9 cellular contexts compared by ENCODE assay signal in genomic region chr22:35629406-35630234, GRCh38. TPM values are rescaled to one million over a fixed set of nuclear protein-coding genes. Genes with fewer than 3 reads are reported as not detected.
A peak's percentile ranks its signal among the peaks of the same experiment; 100 is the strongest.
DNase-seq lines count a peak whose midpoint lies in the region; ATAC-seq, FAIRE-seq and TF ChIP-seq lines count a peak whose summit lies in the region.
"Had no signal": no experiment of that assay in that cellular context is flagged by ENCODE, and none has a peak within 500 bp of the region (broad histone marks: within the 10 kb centered on the region; RNA-seq: fewer than 3 reads in every experiment).

No MANE protein-coding gene starts in this region.

- H3K27me3 ChIP-seq in astrocyte (ENCODE audit: insufficient read depth, low read length), result no peaks in the 10 kb centered on the region
- H3K27me3 ChIP-seq in HepG2 (ENCODE audit: control insufficient read depth in 1 of 2, insufficient read depth in 2 of 2, low read length in 2 of 2), result no peaks in the 10 kb centered on the region
- no peaks in the 10 kb centered on the region for H3K27me3 ChIP-seq in small intestine (ENCODE audit: control insufficient read depth in 2 of 2, insufficient read depth in 2 of 2, low read length in 2 of 2)

- CTCF ChIA-PET in HepG2 (lab: Yijun Ruan, JAX; ENCODE audit: low intra/inter-chr PET ratio, low total read pairs), result no interaction called here

- TF ChIP-seq POLR2A in HepG2 (IDR thresholded peaks at IDR 0.05; ENCODE audit: insufficient read depth in 1 of 2, low read depth in 2 of 2, low read length in 2 of 2), result no peak

- H2AFZ ChIP-seq in astrocyte (ENCODE audit: low read depth, low read length) (no peak overlapping the region), HepG2 (ENCODE audit: low read length) (no peak overlapping the region)

- H3K27ac ChIP-seq in astrocyte (ENCODE audit: low read depth, low read length) (peak overlapping the region; percentile 93), HepG2 (ENCODE audit: extremely low read length, insufficient read depth, low read length) (no peak overlapping the region), small intestine (ENCODE audit: low read depth in 1 of 2, low read length in 1 of 2) (peak overlapping the region in 1 of 2 donors; percentile 38)

- H3K9me3 ChIP-seq in astrocyte (ENCODE audit: insufficient read depth, low read depth, low read length) (no peaks in the 10 kb centered on the region), HepG2 (ENCODE audit: low read length) (no peaks in the 10 kb centered on the region), small intestine (ENCODE audit: control insufficient read depth, low read depth) (no peaks in the 10 kb centered on the region)

- FAIRE-seq in GM18507 (lab: Jason Lieb, UNC), result peak; percentile 58
- FAIRE-seq in astrocyte (lab: Jason Lieb, UNC), result peak; percentile 87
- no peak for FAIRE-seq in HepG2 (lab: Jason Lieb, UNC)
- FAIRE-seq in small intestine (lab: Jason Lieb, UNC), result no peak
- FAIRE-seq: TTC549 had no signal

- H4K20me1 ChIP-seq in astrocyte (ENCODE audit: insufficient read depth, low read length) (no peaks in the 10 kb centered on the region), HepG2 (ENCODE audit: insufficient read depth, low read length) (no peaks in the 10 kb centered on the region)

- no peaks in the 10 kb centered on the region for H3K9me3 Mint-ChIP-seq in astrocyte (ENCODE audit: unreplicated experiment)
- peaks cover 0 to 2% of the 10 kb centered on the region in 2 donors for H3K9me3 Mint-ChIP-seq in stimulated activated naive B cell treated with anti-CD40 and anti-IgM and Interleukin-4, amounts not matched to agents 10 μg/mL and 1 μg/mL and 100 μg/mL, for 72 hours

- TF ChIP-seq RAD21 in HepG2 (CRISPR knock-in tag; IDR thresholded peaks at IDR 0.05), result no peak

- POLR2A ChIA-PET in HepG2 (lab: Yijun Ruan, JAX), result no interaction called here

- WGBS in HepG2 (ENCODE audit: low lambda C conversion rate), result 13% methylated on average over 9 of the region's 9 CpGs
- WGBS in small intestine, 3 donors, result 36 to 46% (median 39%) methylated on average over 9 of the region's 9 CpGs

- DNase-seq in GM18507 (ENCODE audit: extremely low spot score, insufficient read length, low read depth), result peak; percentile 38
- peak; percentile 99 for DNase-seq in RPMI7951 (ENCODE audit: low read depth)
- peak; percentile 98 for DNase-seq in astrocyte (ENCODE audit: low read depth)
- DNase-seq in HepG2 (ENCODE audit: low spot score), result no peak
- DNase-seq in stimulated activated naive B cell treated with anti-CD40 and anti-IgM and Interleukin-4, amounts not matched to agents 10 μg/mL and 1 μg/mL and 100 μg/mL, for 72 hours, result peak; percentile 75
- DNase-seq in small intestine, result no peak
- no peak for DNase-seq in NCI-H510A (lab: John Stamatoyannopoulos, UW)

- H3K4me3 Mint-ChIP-seq in astrocyte (ENCODE audit: unreplicated experiment), result peak overlapping the region; percentile 61
- H3K4me3 Mint-ChIP-seq in stimulated activated naive B cell treated with anti-CD40 and anti-IgM and Interleukin-4, amounts not matched to agents 10 μg/mL and 1 μg/mL and 100 μg/mL, for 72 hours, result peak overlapping the region in 1 of 2 donors; percentile 22

- no peaks in the 10 kb centered on the region for H3K36me3 ChIP-seq in astrocyte (ENCODE audit: insufficient read depth, low read length)
- H3K36me3 ChIP-seq in HepG2 (replicated peaks in 1 of 2; ENCODE audit: control insufficient read depth in 1 of 2, insufficient read depth in 2 of 2, low read length in 2 of 2), result no peaks in the 10 kb centered on the region
- H3K36me3 ChIP-seq in small intestine (ENCODE audit: control insufficient read depth in 2 of 2, insufficient read depth in 2 of 2, low read length in 2 of 2), result no peaks in the 10 kb centered on the region

- no peaks in the 10 kb centered on the region for H3K27me3 Mint-ChIP-seq in astrocyte (ENCODE audit: low read depth, unreplicated experiment)
- peaks cover 45 to 52% of the 10 kb centered on the region in 2 donors for H3K27me3 Mint-ChIP-seq in stimulated activated naive B cell treated with anti-CD40 and anti-IgM and Interleukin-4, amounts not matched to agents 10 μg/mL and 1 μg/mL and 100 μg/mL, for 72 hours

- H3K4me2 ChIP-seq in astrocyte (ENCODE audit: low read length) (peak overlapping the region; percentile 77), HepG2 (ENCODE audit: low read depth, low read length) (no peak overlapping the region; the same call in 1 of the 2 replicates)

- H3K4me1 Mint-ChIP-seq in astrocyte (ENCODE audit: low read depth, unreplicated experiment), result peaks cover 17% of the 10 kb centered on the region
- peaks cover 20 to 29% of the 10 kb centered on the region in 2 donors for H3K4me1 Mint-ChIP-seq in stimulated activated naive B cell treated with anti-CD40 and anti-IgM and Interleukin-4, amounts not matched to agents 10 μg/mL and 1 μg/mL and 100 μg/mL, for 72 hours

- H3K4me3 ChIP-seq in astrocyte (ENCODE audit: insufficient read depth, low read depth, low read length), result peak overlapping the region; percentile 12
- no peak overlapping the region for H3K4me3 ChIP-seq in HepG2 (replicated peaks in 1 of 3; ENCODE audit: insufficient read depth in 1 of 3, low read depth in 2 of 3, low read length in 3 of 3)
- no peak overlapping the region for H3K4me3 ChIP-seq in small intestine (ENCODE audit: low read depth in 1 of 2, low read length in 2 of 2)

- ATAC-seq in HepG2 (no peak), HG02759 (IDR thresholded peaks at IDR 0.05; ENCODE audit: unreplicated experiment) (no peak)
- peak; percentile 85 to 86 for ATAC-seq in stimulated activated naive B cell treated with anti-CD40 and anti-IgM and Interleukin-4, amounts not matched to agents 10 μg/mL and 1 μg/mL and 100 μg/mL, for 72 hours (replicated peaks)

- H3K4me1 ChIP-seq in astrocyte (ENCODE audit: insufficient read depth, low read length) (peaks cover 21% of the 10 kb centered on the region), HepG2 (ENCODE audit: insufficient read depth, low read length) (peaks cover 16% of the 10 kb centered on the region), small intestine (ENCODE audit: control insufficient read depth in 2 of 2, insufficient read depth in 1 of 2, low read depth in 1 of 2, low read length in 1 of 2) (no peaks in the 10 kb centered on the region)

- H3K79me2 ChIP-seq in astrocyte (ENCODE audit: insufficient read depth, low read length), result no peaks in the 10 kb centered on the region
- H3K79me2 ChIP-seq in HepG2 (ENCODE audit: insufficient read depth, low read length), result no peaks in the 10 kb centered on the region

- H3K36me3 Mint-ChIP-seq in astrocyte (ENCODE audit: low read depth, unreplicated experiment), result no peaks in the 10 kb centered on the region
- H3K36me3 Mint-ChIP-seq in stimulated activated naive B cell treated with anti-CD40 and anti-IgM and Interleukin-4, amounts not matched to agents 10 μg/mL and 1 μg/mL and 100 μg/mL, for 72 hours, result peaks cover 0 to 2% of the 10 kb centered on the region in 2 donors

- peak overlapping the region; percentile 68 for H3K9ac ChIP-seq in astrocyte (ENCODE audit: low read length)
- no peak overlapping the region for H3K9ac ChIP-seq in HepG2 (ENCODE audit: insufficient read depth, low read depth, low read length)

- peak overlapping the region; percentile 72 for H3K27ac Mint-ChIP-seq in astrocyte (ENCODE audit: unreplicated experiment)
- peak overlapping the region; percentile 11 for H3K27ac Mint-ChIP-seq in stimulated activated naive B cell treated with anti-CD40 and anti-IgM and Interleukin-4, amounts not matched to agents 10 μg/mL and 1 μg/mL and 100 μg/mL, for 72 hours

- in situ Hi-C loops in HepG2 (cut with HindIII; ENCODE audit: extremely low pct_ligation_motif_present, low pct_unique_long_range_greater_than_20kb), result loop anchor here (5.0 to 10.0 kb wide), 5 partner anchors 65 to 493 kb away; no protein-coding TSS in a partner anchor

- BruUV-seq in HepG2 (replicated peaks; lab: Mats Ljungman, UMichigan), result no TSS peak

- intact Hi-C loops in HepG2 (cut with micrococcal nuclease; ENCODE audit: unreplicated experiment), result loop anchor here (2.0 to 5.0 kb wide), 3 partner anchors 213 to 498 kb away; no protein-coding TSS in a partner anchor

- TF ChIP-seq CTCF in astrocyte (IDR thresholded peaks at IDR 0.05; ENCODE audit: insufficient read depth, low read depth, low read length), result no peak
- no peak for TF ChIP-seq CTCF in HepG2 (CRISPR knock-in tag; IDR thresholded peaks at IDR 0.05)

- no peak for TF ChIP-seq EP300 in HepG2 (IDR thresholded peaks at IDR 0.05; ENCODE audit: low read depth in 2 of 2, low read length in 2 of 2)
- TF ChIP-seq EP300 in HepG2 (CRISPR knock-in tag; IDR thresholded peaks at IDR 0.05; ENCODE audit: borderline replicate concordance), result no peak

RNA-seq across cellular contexts. Expression of gene MB, which starts 12.5 kb away (rescaled TPM):
- total RNA-seq in RPMI7951 (2014; rRNA removed; shearing (Covaris generic)), result 1.3 and 2.3 TPM in 2 replicates
- not detected in 2 replicates for total RNA-seq in astrocyte
- not detected in 2 replicates for total RNA-seq in HepG2 (2016; rRNA removed; fragmentation: Illumina TruSeq; extraction: Trizol)
- not detected in 2 replicates for total RNA-seq in HepG2 (2016; cell fraction: cytosol; rRNA removed; fragmentation: Illumina TruSeq; extraction: Trizol; ENCODE audit: low read depth)
- not detected in 2 replicates for total RNA-seq in HepG2 (2016; cell fraction: insoluble cytoplasmic fraction; rRNA removed; fragmentation: Illumina TruSeq; extraction: Trizol)
- not detected in 2 replicates for total RNA-seq in HepG2 (2016; cell fraction: membrane; rRNA removed; fragmentation: Illumina TruSeq; extraction: Trizol)
- not detected in 2 replicates for total RNA-seq in HepG2 (2016; cell fraction: nucleus; rRNA removed; fragmentation: Illumina TruSeq; extraction: Trizol)
- polyA plus RNA-seq in HepG2 (2011; rRNA removed), result 0.07 TPM in 2 replicates
- 0.09 and 0.13 TPM in 2 replicates for polyA plus RNA-seq in HepG2 (2011; cell fraction: cytosol; rRNA removed)
- polyA plus RNA-seq in HepG2 (2011; cell fraction: nucleus; rRNA removed), result not detected in 2 replicates
- polyA plus RNA-seq in HepG2 (2012), result not detected in 2 replicates
- polyA plus RNA-seq in HepG2 (2016; cell fraction: cytosol; fragmentation: Illumina TruSeq; extraction: Trizol; ENCODE audit: low read depth), result not detected in 2 replicates
- polyA plus RNA-seq in HepG2 (2016; cell fraction: insoluble cytoplasmic fraction; fragmentation: Illumina TruSeq; extraction: Trizol; ENCODE audit: low read depth), result not detected in 2 replicates
- polyA plus RNA-seq in HepG2 (2016; cell fraction: membrane; fragmentation: Illumina TruSeq; extraction: Trizol; ENCODE audit: low read depth), result not detected in 2 replicates
- not detected in 2 replicates for polyA plus RNA-seq in HepG2 (2016; cell fraction: nucleus; fragmentation: Illumina TruSeq; extraction: Trizol; ENCODE audit: insufficient read depth, low read depth)
- 4.6 TPM in 1 of 2 replicates, not detected in the other for polyA minus RNA-seq in HepG2 (2011; rRNA and poly(A)+ RNA removed; ENCODE audit: low replicate concordance)
- not detected in 2 replicates for polyA minus RNA-seq in HepG2 (2011; cell fraction: cytosol; rRNA and poly(A)+ RNA removed)
- polyA minus RNA-seq in HepG2 (2011; cell fraction: nucleus; rRNA and poly(A)+ RNA removed), result not detected in 2 replicates
- 100 to 1,000 TPM in 1 of 3 donors, 10 to 100 TPM in 1, 1 to 10 TPM in 1; 1.9 to 106 (median 76.9) TPM for polyA plus RNA-seq in small intestine

RNA-seq across cellular contexts. Expression of gene APOL6, which starts 18.6 kb away (rescaled TPM):
- total RNA-seq in RPMI7951 (2014; rRNA removed; shearing (Covaris generic)), result 16.2 and 17.8 TPM in 2 replicates
- total RNA-seq in astrocyte, result 5.9 and 7.6 TPM in 2 replicates
- total RNA-seq in HepG2 (2016; rRNA removed; fragmentation: Illumina TruSeq; extraction: Trizol), result 6.3 and 7.5 TPM in 2 replicates
- total RNA-seq in HepG2 (2016; cell fraction: cytosol; rRNA removed; fragmentation: Illumina TruSeq; extraction: Trizol; ENCODE audit: low read depth), result 0.61 and 0.62 TPM in 2 replicates
- total RNA-seq in HepG2 (2016; cell fraction: insoluble cytoplasmic fraction; rRNA removed; fragmentation: Illumina TruSeq; extraction: Trizol), result 6.6 and 6.9 TPM in 2 replicates
- 2.7 and 3.1 TPM in 2 replicates for total RNA-seq in HepG2 (2016; cell fraction: membrane; rRNA removed; fragmentation: Illumina TruSeq; extraction: Trizol)
- total RNA-seq in HepG2 (2016; cell fraction: nucleus; rRNA removed; fragmentation: Illumina TruSeq; extraction: Trizol), result 6.9 and 7.7 TPM in 2 replicates
- 5.2 and 6.5 TPM in 2 replicates for polyA plus RNA-seq in HepG2 (2011; rRNA removed)
- polyA plus RNA-seq in HepG2 (2011; cell fraction: cytosol; rRNA removed), result 2.7 and 4.9 TPM in 2 replicates
- polyA plus RNA-seq in HepG2 (2011; cell fraction: nucleus; rRNA removed), result 2.8 and 4.1 TPM in 2 replicates
- polyA plus RNA-seq in HepG2 (2012), result 4.1 and 7.0 TPM in 2 replicates
- polyA plus RNA-seq in HepG2 (2016; cell fraction: cytosol; fragmentation: Illumina TruSeq; extraction: Trizol; ENCODE audit: low read depth), result 0.27 and 0.32 TPM in 2 replicates
- polyA plus RNA-seq in HepG2 (2016; cell fraction: insoluble cytoplasmic fraction; fragmentation: Illumina TruSeq; extraction: Trizol; ENCODE audit: low read depth), result 3.0 and 3.1 TPM in 2 replicates
- 0.72 and 0.91 TPM in 2 replicates for polyA plus RNA-seq in HepG2 (2016; cell fraction: membrane; fragmentation: Illumina TruSeq; extraction: Trizol; ENCODE audit: low read depth)
- 6.5 and 6.8 TPM in 2 replicates for polyA plus RNA-seq in HepG2 (2016; cell fraction: nucleus; fragmentation: Illumina TruSeq; extraction: Trizol; ENCODE audit: insufficient read depth, low read depth)
- polyA minus RNA-seq in HepG2 (2011; rRNA and poly(A)+ RNA removed; ENCODE audit: low replicate concordance), result 8.0 and 11.5 TPM in 2 replicates
- polyA minus RNA-seq in HepG2 (2011; cell fraction: cytosol; rRNA and poly(A)+ RNA removed), result 13.2 and 18.0 TPM in 2 replicates
- polyA minus RNA-seq in HepG2 (2011; cell fraction: nucleus; rRNA and poly(A)+ RNA removed), result 10.8 and 21.6 TPM in 2 replicates
- polyA plus RNA-seq in small intestine, result 10 to 100 TPM; 11.3 to 24.0 (median 14.5) TPM

Comparison
In these comparisons a context has a peak if more than half of its experiments do, and no peak if none do; other contexts are left out.
1. DNase-seq: peak in GM18507 (single experiment), RPMI7951 (single experiment), astrocyte (single experiment) and stimulated activated naive B cell treated with anti-CD40 and anti-IgM and Interleukin-4, amounts not matched to agents 10 μg/mL and 1 μg/mL and 100 μg/mL, for 72 hours (single experiment); none in HepG2 (single experiment), small intestine (single experiment) and NCI-H510A (single experiment).
2. ATAC-seq: peak in stimulated activated naive B cell treated with anti-CD40 and anti-IgM and Interleukin-4, amounts not matched to agents 10 μg/mL and 1 μg/mL and 100 μg/mL, for 72 hours (2 of 2); none in HepG2 (single experiment) and HG02759 (single experiment).